8 cellular contexts compared by ENCODE assay signal in the genomic region with DNA sequence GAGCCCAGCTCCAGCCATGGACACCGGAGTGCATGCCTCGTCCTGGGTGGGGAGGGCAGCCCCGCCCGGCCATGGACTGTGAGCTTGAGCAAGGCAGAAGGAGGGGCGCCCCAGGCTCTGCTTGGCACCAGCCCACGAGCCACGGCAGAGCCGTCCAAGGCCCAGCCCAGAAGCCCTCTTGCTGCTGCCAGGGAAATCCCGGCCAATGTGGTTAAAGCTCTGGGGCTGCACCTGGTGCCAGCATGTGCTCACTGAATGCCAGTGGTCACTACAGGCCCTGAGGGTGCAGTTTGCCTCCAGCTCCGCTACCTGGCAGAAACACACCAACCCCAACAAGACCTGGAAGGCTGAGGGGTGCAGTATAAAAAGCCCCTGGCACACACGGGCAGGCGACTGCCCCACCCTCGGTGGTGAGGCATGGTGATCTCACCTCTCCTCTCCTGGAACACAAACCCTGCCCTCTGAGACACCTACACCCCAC. TPM values are rescaled to one million over a fixed set of nuclear protein-coding genes. Genes with fewer than 3 reads are reported as not detected.
DNase-seq lines count a peak whose midpoint lies in the region; TF ChIP-seq lines count a peak whose summit lies in the region.

No MANE protein-coding gene starts in this region.

- no peak for TF ChIP-seq POLR2A in uterus (IDR thresholded peaks at IDR 0.05)

- no peaks in the 10 kb centered on the region for H3K9me3 ChIP-seq in uterus

- peak overlapping the region in 9 of 59 donors; percentile 6 to 31 (median 26) for H3K4me3 ChIP-seq in dorsolateral prefrontal cortex
- peak overlapping the region in 1 of 2 donors; percentile 2 for H3K4me3 ChIP-seq in uterus

- H3K27me3 ChIP-seq in dorsolateral prefrontal cortex, result no peaks in the 10 kb centered on the region
- no peaks in the 10 kb centered on the region for H3K27me3 ChIP-seq in uterus

- peaks cover 6 to 28% of the 10 kb centered on the region in 2 donors for H3K4me1 ChIP-seq in uterus

- intact Hi-C loops in dorsolateral prefrontal cortex (cut with DNase I) (no loop called here), uterus (cut with DNase I; ENCODE audit: low total_unique reads) (no loop called here)

- no peak for TF ChIP-seq CTCF in dorsolateral prefrontal cortex (IDR thresholded peaks at IDR 0.05 in 54 of 56, conservative IDR thresholded peaks at IDR 0.05 in 2 of 56; ENCODE audit: low read depth in 1 of 56, partially characterized antibody in 56 of 56)
- no peak for TF ChIP-seq CTCF in uterus (IDR thresholded peaks at IDR 0.05)

- H3K27ac ChIP-seq in dorsolateral prefrontal cortex (peak overlapping the region in 39 of 59 donors; percentile 1 to 71 (median 39)), uterus (peak overlapping the region in 1 of 2 donors; percentile 1)

- no peaks in the 10 kb centered on the region for H3K36me3 ChIP-seq in uterus

- DNase-seq in activated CD4-positive, CD25-positive, alpha-beta regulatory T cell treated with anti-CD3 and anti-CD28 coated beads, Interleukin-2, amount 50 U/mL, for 72 hours, result peak; percentile 23
- DNase-seq in activated CD4-positive, CD25-positive, alpha-beta regulatory T cell (lab: John Stamatoyannopoulos, UW), result no peak
- DNase-seq in dorsolateral prefrontal cortex (peak in 9 of 10 donors; percentile 58 to 89 (median 71)), lung microvascular endothelial cell (ENCODE audit: low read depth in 2 of 2) (peak; percentile 37 to 38), uterus (peak; percentile 50 to 75), SKM-1 (lab: John Stamatoyannopoulos, UW; ENCODE audit: unreplicated experiment) (no peak), NK-92 (lab: John Stamatoyannopoulos, UW; ENCODE audit: unreplicated experiment) (no peak), KG1 (lab: John Stamatoyannopoulos, UW) (no peak)

RNA-seq across cellular contexts. Expression of a gene that starts 11.8 kb away (rescaled TPM):
- total RNA-seq in dorsolateral prefrontal cortex (10 to 100 TPM; 28.4 to 69.2 (median 48.5) TPM), lung microvascular endothelial cell (7.1 and 7.6 TPM in 2 replicates), uterus (10 to 100 TPM in 3 of 4 donors, 1 to 10 TPM in 1; 7.2 to 85.0 (median 42.6) TPM)

RNA-seq across cellular contexts. Expression of a gene that starts 30.7 kb away (rescaled TPM):
- 10 to 100 TPM; 22.2 to 73.3 (median 53.2) TPM for total RNA-seq in dorsolateral prefrontal cortex
- 4.8 TPM in 2 replicates for total RNA-seq in lung microvascular endothelial cell
- total RNA-seq in uterus, result 10 to 100 TPM in 2 of 4 donors, 1 to 10 TPM in 2; 7.4 to 23.9 (median 13.6) TPM

Comparison
In these comparisons a context has a peak if more than half of its experiments do, and no peak if none do; other contexts are left out.
1. DNase-seq: peak in activated CD4-positive, CD25-positive, alpha-beta regulatory T cell treated with anti-CD3 and anti-CD28 coated beads, Interleukin-2, amount 50 U/mL, for 72 hours (single experiment), dorsolateral prefrontal cortex (9 of 10), lung microvascular endothelial cell (2 of 2) and uterus (2 of 2); none in activated CD4-positive, CD25-positive, alpha-beta regulatory T cell (0 of 4), SKM-1 (single experiment), NK-92 (single experiment) and KG1 (single experiment).